Comparison of ENCODE assay signal across 19 cellular contexts in genomic region chr12:105696-106095, GRCh38.
A peak's percentile ranks its signal among the peaks of the same experiment; 100 is the strongest.
DNase-seq lines count a peak whose midpoint lies in the region; ATAC-seq and TF ChIP-seq lines count a peak whose summit lies in the region.
"Had no signal": no experiment of that assay in that cellular context is flagged by ENCODE, and none has a peak within 500 bp of the region (broad histone marks: within the 10 kb centered on the region; RNA-seq: fewer than 3 reads in every experiment).

No MANE protein-coding gene starts in this region.

- peak in 2 of 3 experiments; percentile 40 to 64 for DNase-seq in NCI-H1417 (lab: John Stamatoyannopoulos, UW)
- DNase-seq in NCI-H1417 treated with DMSO at 0.1 percent for 48 hours (lab: John Stamatoyannopoulos, UW), result no peak
- no peak for DNase-seq in GM03348 (ENCODE audit: low spot score)
- no peak for DNase-seq in midbrain (lab: John Stamatoyannopoulos, UW)
- DNase-seq: activated CD4-positive, alpha-beta T cell treated with anti-CD3 and anti-CD28 coated beads, Interleukin-2, amount 50 U/mL, for 4 hours; activated CD4-positive, CD25-positive, alpha-beta regulatory T cell; activated CD8-positive, alpha-beta memory T cell treated with anti-CD3 and anti-CD28 coated beads, Interleukin-2, amount 50 U/mL, for 4 hours; AML-193; central memory CD4-positive, alpha-beta T cell; GOT3; kidney; stimulated activated CD8-positive, alpha-beta memory T cell treated with anti-CD3 and anti-CD28 coated beads, Interleukin-4, amount 100 ng/mL, for 48 hours had no signal

- H3K27ac ChIP-seq in OCI-LY3 (ENCODE audit: low read length), result peak overlapping the region; percentile 40
- H3K27ac ChIP-seq: ascending aorta, transverse colon had no signal

- no peak overlapping the region for H3K4me3 Mint-ChIP-seq in stimulated activated memory B cell treated with anti-CD40 and anti-IgM and Interleukin-4, amounts not matched to agents 10 μg/mL and 1 μg/mL and 100 μg/mL, for 72 hours
- H3K4me3 Mint-ChIP-seq: activated naive CD8-positive, alpha-beta T cell had no signal

- peaks cover 24% of the 10 kb centered on the region for H3K4me1 Mint-ChIP-seq in stimulated activated memory B cell treated with anti-CD40 and anti-IgM and Interleukin-4, amounts not matched to agents 10 μg/mL and 1 μg/mL and 100 μg/mL, for 72 hours

- H3K79me2 ChIP-seq in OCI-LY3 (ENCODE audit: low read length), result no peaks in the 10 kb centered on the region

- H4K20me1 ChIP-seq in OCI-LY3 (ENCODE audit: insufficient read depth, low read length), result no peaks in the 10 kb centered on the region

- no peaks in the 10 kb centered on the region for H3K36me3 Mint-ChIP-seq in stimulated activated memory B cell treated with anti-CD40 and anti-IgM and Interleukin-4, amounts not matched to agents 10 μg/mL and 1 μg/mL and 100 μg/mL, for 72 hours
- H3K36me3 Mint-ChIP-seq: activated naive CD8-positive, alpha-beta T cell had no signal

- TF ChIP-seq CTCF in OCI-LY3 (IDR thresholded peaks at IDR 0.05; ENCODE audit: low read depth, low read length), result no peak; the same call in 1 of the 2 replicates

- ATAC-seq in GM21381 (IDR thresholded peaks at IDR 0.05; ENCODE audit: unreplicated experiment) (peak; percentile 9), HG03108 (IDR thresholded peaks at IDR 0.05; ENCODE audit: unreplicated experiment) (no peak)
- ATAC-seq in stimulated activated memory B cell treated with anti-CD40 and anti-IgM and Interleukin-4, amounts not matched to agents 10 μg/mL and 1 μg/mL and 100 μg/mL, for 72 hours, result peak; percentile 4

- no peaks in the 10 kb centered on the region for H3K36me3 ChIP-seq in OCI-LY3 (replicated peaks; ENCODE audit: low read depth, low read length)
- H3K36me3 ChIP-seq: ascending aorta, transverse colon had no signal

- no peak overlapping the region for H3K4me3 ChIP-seq in OCI-LY3 (ENCODE audit: low read length)
- H3K4me3 ChIP-seq: ascending aorta, transverse colon had no signal

- H3K4me2 ChIP-seq in OCI-LY3 (ENCODE audit: low read length), result peak overlapping the region; percentile 55

- peak overlapping the region; percentile 36 for H3K27ac Mint-ChIP-seq in stimulated activated memory B cell treated with anti-CD40 and anti-IgM and Interleukin-4, amounts not matched to agents 10 μg/mL and 1 μg/mL and 100 μg/mL, for 72 hours
- H3K27ac Mint-ChIP-seq: activated naive CD8-positive, alpha-beta T cell had no signal

- peaks cover 18% of the 10 kb centered on the region for H3K27me3 Mint-ChIP-seq in stimulated activated memory B cell treated with anti-CD40 and anti-IgM and Interleukin-4, amounts not matched to agents 10 μg/mL and 1 μg/mL and 100 μg/mL, for 72 hours
- H3K27me3 Mint-ChIP-seq: activated naive CD8-positive, alpha-beta T cell had no signal

- no peaks in the 10 kb centered on the region for H3K9me3 Mint-ChIP-seq in stimulated activated memory B cell treated with anti-CD40 and anti-IgM and Interleukin-4, amounts not matched to agents 10 μg/mL and 1 μg/mL and 100 μg/mL, for 72 hours

- H3K27me3 ChIP-seq in OCI-LY3 (ENCODE audit: low read depth, low read length), result no peaks in the 10 kb centered on the region
- H3K27me3 ChIP-seq: ascending aorta had no signal

- no peak overlapping the region for H3K9ac ChIP-seq in OCI-LY3 (ENCODE audit: low read length)

- H3K9me3 ChIP-seq in OCI-LY3 (ENCODE audit: insufficient read depth, low read length), result no peaks in the 10 kb centered on the region
- H3K9me3 ChIP-seq: ascending aorta, transverse colon had no signal

- 0 out of 2 replicates have a peak overlapping the region, but pooled peaks have one; percentile 74 for H2AFZ ChIP-seq in OCI-LY3 (ENCODE audit: low read depth, low read length)

- H3K4me1 ChIP-seq in OCI-LY3 (ENCODE audit: low read length), result peaks cover 36% of the 10 kb centered on the region
- H3K4me1 ChIP-seq: ascending aorta had no signal

Comparison
In these comparisons a context has a peak if more than half of its experiments do, and no peak if none do; other contexts are left out.
1. DNase-seq: peak in NCI-H1417 (2 of 3); none in NCI-H1417 treated with DMSO at 0.1 percent for 48 hours (single experiment), GM03348 (single experiment) and midbrain (single experiment).